8 cellular contexts compared by ENCODE assay signal in genomic region chr11:3880724-3881123, GRCh38. TPM values are rescaled to one million over a fixed set of nuclear protein-coding genes. Genes with fewer than 3 reads are reported as not detected.
A peak's percentile ranks its signal among the peaks of the same experiment; 100 is the strongest.
DNase-seq lines count a peak whose midpoint lies in the region; ATAC-seq and TF ChIP-seq lines count a peak whose summit lies in the region.

No MANE protein-coding gene starts in this region.

- no peaks in the 10 kb centered on the region for H3K36me3 Mint-ChIP-seq in osteocyte (ENCODE audit: unreplicated experiment)

- no peaks in the 10 kb centered on the region for H3K27me3 ChIP-seq in brain microvascular endothelial cell (replicated peaks)

- H3K9me3 Mint-ChIP-seq in osteocyte (ENCODE audit: unreplicated experiment), result no peaks in the 10 kb centered on the region

- H3K4me3 ChIP-seq in brain microvascular endothelial cell (ENCODE audit: low read depth, low read length), result no peak overlapping the region

- no peaks in the 10 kb centered on the region for H3K36me3 ChIP-seq in brain microvascular endothelial cell (replicated peaks)

- H3K4me1 Mint-ChIP-seq in osteocyte (ENCODE audit: unreplicated experiment), result peaks cover 16% of the 10 kb centered on the region

- no peaks in the 10 kb centered on the region for H3K27me3 Mint-ChIP-seq in osteocyte (ENCODE audit: unreplicated experiment)

- peak; percentile 41 for ATAC-seq in HG03103 (IDR thresholded peaks at IDR 0.05; ENCODE audit: low read depth, unreplicated experiment)

- in situ Hi-C loops in GM13977 (cut with MboI; ENCODE audit: low pct_unique_long_range_greater_than_20kb, low sequenced_read_pairs, unreplicated experiment) (no loop called here), brain microvascular endothelial cell (cut with HindIII; ENCODE audit: low pct_ligation_motif_present, low sequenced_read_pairs) (no loop called here)

- TF ChIP-seq CTCF in GM13977 (IDR thresholded peaks at IDR 0.05; ENCODE audit: extremely low read depth, insufficient read depth, missing control alignments) (no peak), brain microvascular endothelial cell (IDR thresholded peaks at IDR 0.05; ENCODE audit: low read depth, low read length, missing control alignments) (no peak), osteocyte (IDR thresholded peaks at IDR 0.05) (no peak)

- DNase-seq in GM13977 (ENCODE audit: low spot score) (peak; percentile 38), brain microvascular endothelial cell (peak; percentile 15), osteocyte (ENCODE audit: extremely low spot score, unreplicated experiment) (no peak), amygdala (lab: John Stamatoyannopoulos, UW) (no peak), SIG-M5 (lab: John Stamatoyannopoulos, UW) (no peak), NCI-H2029 treated with DMSO at 0.1 percent for 48 hours (lab: John Stamatoyannopoulos, UW) (no peak), SHP77 (lab: John Stamatoyannopoulos, UW) (no peak)

- H3K27ac ChIP-seq in brain microvascular endothelial cell, result no peak overlapping the region

- peak overlapping the region; percentile 48 for H3K27ac Mint-ChIP-seq in osteocyte (ENCODE audit: unreplicated experiment)

- H3K4me3 Mint-ChIP-seq in osteocyte (ENCODE audit: unreplicated experiment), result no peak overlapping the region

RNA-seq across cellular contexts. Expression of gene STIM1, which starts 25.3 kb away (rescaled TPM):
- total RNA-seq in osteocyte, result 45.2 and 46.9 TPM in 2 replicates

RNA-seq across cellular contexts. Expression of gene RHOG, which starts 40.0 kb away (rescaled TPM):
- total RNA-seq in osteocyte, result 44.6 and 46.8 TPM in 2 replicates

Comparison
In these comparisons a context has a peak if more than half of its experiments do, and no peak if none do; other contexts are left out.
1. DNase-seq: peak in GM13977 (single experiment) and brain microvascular endothelial cell (single experiment); none in osteocyte (single experiment), amygdala (0 of 56), SIG-M5 (single experiment), NCI-H2029 treated with DMSO at 0.1 percent for 48 hours (single experiment) and SHP77 (0 of 2).